ENCODE assay signal across 1 cellular context in genomic region chr22:31350410-31350863, GRCh38.
TF ChIP-seq lines count a peak whose summit lies in the region.

No MANE protein-coding gene starts in this region.

TF ChIP-seq in HepG2, 621 proteins besides CTCF, POLR2A, EP300 and RAD21 (continued from another document and continues in another):
- peak; percentile 35; the same call in 1 of the 2 replicates for TF ChIP-seq ARID4A (CRISPR knock-in tag; IDR thresholded peaks at IDR 0.05; ENCODE audit: borderline replicate concordance)
- TF ChIP-seq ZGPAT (CRISPR knock-in tag; IDR thresholded peaks at IDR 0.05), result 0 out of 2 replicates have a peak, but pooled peaks have one; percentile 18
- no peak for TF ChIP-seq SNRNP70 (IDR thresholded peaks at IDR 0.05; ENCODE audit: low read depth, low read length)
- no peak for TF ChIP-seq NPAS2 (CRISPR knock-in tag; IDR thresholded peaks at IDR 0.05; ENCODE audit: borderline replicate concordance)
- TF ChIP-seq NCOA1 (CRISPR knock-in tag; IDR thresholded peaks at IDR 0.05), result no peak
- no peak for TF ChIP-seq CAMTA2 (CRISPR knock-in tag; IDR thresholded peaks at IDR 0.05; ENCODE audit: borderline replicate concordance)
- TF ChIP-seq PRMT3 (CRISPR knock-in tag; IDR thresholded peaks at IDR 0.05; ENCODE audit: borderline replicate concordance, low read depth), result no peak
- no peak for TF ChIP-seq ZNF354B (CRISPR knock-in tag; IDR thresholded peaks at IDR 0.05)
- TF ChIP-seq ZNF639 (CRISPR knock-in tag; conservative IDR thresholded peaks at IDR 0.05), result no peak
- TF ChIP-seq ESRRA (CRISPR knock-in tag; IDR thresholded peaks at IDR 0.05; ENCODE audit: low read depth), result peak; percentile 97
- no peak for TF ChIP-seq LCORL (IDR thresholded peaks at IDR 0.05)
- TF ChIP-seq LCORL (CRISPR knock-in tag; IDR thresholded peaks at IDR 0.05), result 0 out of 2 replicates have a peak, but pooled peaks have one; percentile 45
- TF ChIP-seq ZNF10 (CRISPR knock-in tag; IDR thresholded peaks at IDR 0.05; ENCODE audit: borderline replicate concordance, low read depth), result no peak
- no peak for TF ChIP-seq PAX8 (CRISPR knock-in tag; IDR thresholded peaks at IDR 0.05; ENCODE audit: borderline replicate concordance)
- TF ChIP-seq GTF3A (CRISPR knock-in tag; conservative IDR thresholded peaks at IDR 0.05), result no peak
- no peak for TF ChIP-seq ZNF850 (CRISPR knock-in tag; conservative IDR thresholded peaks at IDR 0.05)
- TF ChIP-seq ISX (CRISPR knock-in tag; conservative IDR thresholded peaks at IDR 0.05), result no peak
- TF ChIP-seq ARID2 (CRISPR knock-in tag; IDR thresholded peaks at IDR 0.05; ENCODE audit: borderline replicate concordance), result no peak
- no peak for TF ChIP-seq ZNF747 (CRISPR knock-in tag; IDR thresholded peaks at IDR 0.05; ENCODE audit: borderline replicate concordance)
- TF ChIP-seq KDM4B (CRISPR knock-in tag; IDR thresholded peaks at IDR 0.05), result no peak
- no peak for TF ChIP-seq ZNF33A (CRISPR knock-in tag; IDR thresholded peaks at IDR 0.05; ENCODE audit: borderline replicate concordance)
- TF ChIP-seq ZBTB26 (CRISPR knock-in tag; IDR thresholded peaks at IDR 0.05; ENCODE audit: borderline replicate concordance), result no peak
- TF ChIP-seq ZNF558 (CRISPR knock-in tag; IDR thresholded peaks at IDR 0.05; ENCODE audit: borderline replicate concordance), result no peak
- TF ChIP-seq ZNF773 (CRISPR knock-in tag; IDR thresholded peaks at IDR 0.05; ENCODE audit: borderline replicate concordance), result no peak
- no peak for TF ChIP-seq ZNF274 (CRISPR knock-in tag; IDR thresholded peaks at IDR 0.05)
- TF ChIP-seq ZNF782 (CRISPR knock-in tag; IDR thresholded peaks at IDR 0.05; ENCODE audit: borderline replicate concordance), result no peak
- no peak for TF ChIP-seq ZNF30 (CRISPR knock-in tag; IDR thresholded peaks at IDR 0.05)
- TF ChIP-seq ZNF20 (CRISPR knock-in tag; IDR thresholded peaks at IDR 0.05), result no peak
- no peak for TF ChIP-seq MTF1 (CRISPR knock-in tag; IDR thresholded peaks at IDR 0.05)
- no peak for TF ChIP-seq SMYD3 (CRISPR knock-in tag; IDR thresholded peaks at IDR 0.05)
- no peak for TF ChIP-seq BHLHE40 (IDR thresholded peaks at IDR 0.05; ENCODE audit: low read length)
- TF ChIP-seq ZNF768 (CRISPR knock-in tag; IDR thresholded peaks at IDR 0.05), result no peak
- no peak for TF ChIP-seq ZNF263 (CRISPR knock-in tag; IDR thresholded peaks at IDR 0.05)
- no peak for TF ChIP-seq CBX2 (IDR thresholded peaks at IDR 0.05; ENCODE audit: low read depth, low read length)
- TF ChIP-seq CBX2 (CRISPR knock-in tag; IDR thresholded peaks at IDR 0.05; ENCODE audit: low read depth), result no peak
- TF ChIP-seq CREBL2 (CRISPR knock-in tag; IDR thresholded peaks at IDR 0.05; ENCODE audit: borderline replicate concordance), result no peak
- TF ChIP-seq ZNF460 (CRISPR knock-in tag; IDR thresholded peaks at IDR 0.05; ENCODE audit: borderline replicate concordance), result no peak
- no peak for TF ChIP-seq HOXA3 (CRISPR knock-in tag; IDR thresholded peaks at IDR 0.05)
- TF ChIP-seq NCOR1 (IDR thresholded peaks at IDR 0.05; ENCODE audit: borderline replicate concordance, low read length), result peak; percentile 65; the same call in 1 of the 2 replicates
- TF ChIP-seq ZNF430 (CRISPR knock-in tag; IDR thresholded peaks at IDR 0.05), result no peak
- no peak for TF ChIP-seq ZNF724P (CRISPR knock-in tag; IDR thresholded peaks at IDR 0.05; ENCODE audit: borderline replicate concordance)
- no peak for TF ChIP-seq GRHL1 (CRISPR knock-in tag; conservative IDR thresholded peaks at IDR 0.05)
- no peak for TF ChIP-seq ATF3 (CRISPR knock-in tag; IDR thresholded peaks at IDR 0.05)
- TF ChIP-seq PRPF4 (IDR thresholded peaks at IDR 0.05; ENCODE audit: low read depth, low read length, poor library complexity, severe bottlenecking), result no peak
- no peak for TF ChIP-seq CREM (IDR thresholded peaks at IDR 0.05)
- no peak for TF ChIP-seq CREM (CRISPR knock-in tag; IDR thresholded peaks at IDR 0.05)
- TF ChIP-seq ATF7-NPFF (CRISPR knock-in tag; IDR thresholded peaks at IDR 0.05; ENCODE audit: low read depth), result no peak
- no peak for TF ChIP-seq STAT6 (CRISPR knock-in tag; IDR thresholded peaks at IDR 0.05; ENCODE audit: borderline replicate concordance)
- no peak for TF ChIP-seq GATA4 (IDR thresholded peaks at IDR 0.05; ENCODE audit: borderline replicate concordance, low read depth)
- TF ChIP-seq ZNF678 (CRISPR knock-in tag; IDR thresholded peaks at IDR 0.05), result no peak
- TF ChIP-seq ZNF672 (CRISPR knock-in tag; IDR thresholded peaks at IDR 0.05), result no peak
- peak; percentile 29; the same call in 1 of the 2 replicates for TF ChIP-seq ZFY (CRISPR knock-in tag; IDR thresholded peaks at IDR 0.05)
- TF ChIP-seq HNRNPH1 (optimal IDR thresholded peaks at IDR 0.05; ENCODE audit: low read depth, low read length), result no peak
- no peak for TF ChIP-seq YY1 (IDR thresholded peaks at IDR 0.05; ENCODE audit: insufficient read depth, insufficient replicate concordance, low read depth, low read length)
- TF ChIP-seq ZNF629 (CRISPR knock-in tag; conservative IDR thresholded peaks at IDR 0.05), result no peak
- no peak for TF ChIP-seq MLX (CRISPR knock-in tag; IDR thresholded peaks at IDR 0.05)
- no peak for TF ChIP-seq MAZ (IDR thresholded peaks at IDR 0.05; ENCODE audit: borderline replicate concordance, low read depth, low read length)
- TF ChIP-seq MAZ (CRISPR knock-in tag; IDR thresholded peaks at IDR 0.05; ENCODE audit: low read depth), result 0 out of 2 replicates have a peak, but pooled peaks have one; percentile 33
- TF ChIP-seq REXO4 (CRISPR knock-in tag; IDR thresholded peaks at IDR 0.05; ENCODE audit: borderline replicate concordance), result no peak
